8 cellular contexts compared by ENCODE assay signal in the genomic region with DNA sequence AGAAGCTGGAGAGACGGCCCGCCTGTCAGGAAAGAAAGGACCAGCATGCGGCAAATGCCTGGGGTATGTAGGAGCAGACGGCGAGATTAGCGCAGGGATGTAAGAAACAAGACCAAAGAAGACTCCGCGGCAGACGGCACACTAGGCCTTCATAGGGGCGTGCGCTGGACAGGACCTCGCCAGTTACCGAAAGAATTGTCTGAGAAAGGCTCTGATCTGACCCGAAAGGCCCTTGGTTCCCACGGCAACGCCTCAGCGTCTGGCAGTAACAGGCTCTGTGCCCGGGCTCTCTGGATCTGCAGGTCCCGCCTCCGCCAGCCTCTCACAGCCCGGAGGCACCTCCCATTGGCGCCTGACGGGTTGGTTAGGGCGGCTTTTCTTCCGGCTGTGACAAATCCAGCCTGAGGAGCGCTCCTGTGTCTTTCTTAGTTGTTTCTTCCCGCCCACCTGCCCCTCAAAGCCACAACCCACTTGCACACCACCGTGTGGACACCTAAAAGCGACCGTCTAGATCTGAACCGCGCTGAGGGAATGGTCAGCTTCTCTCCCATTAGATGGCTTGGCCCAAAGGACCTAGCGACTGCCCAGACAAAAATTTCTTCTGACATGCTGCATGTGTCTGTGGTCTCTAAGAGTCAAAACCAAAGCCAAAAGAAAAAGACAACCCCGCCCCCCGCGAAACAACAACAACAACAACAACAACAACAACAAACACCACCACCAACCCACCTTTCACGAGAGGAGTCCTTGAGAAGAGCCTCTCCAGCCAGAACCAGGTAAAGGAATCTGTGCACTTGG. TPM values are rescaled to one million over a fixed set of nuclear protein-coding genes. Genes with fewer than 3 reads are reported as not detected.
DNase-seq lines count a peak whose midpoint lies in the region; ATAC-seq and TF ChIP-seq lines count a peak whose summit lies in the region.
"Not testable (repeated sequence)": the region's sequence is repeated elsewhere in the genome, so short reads cannot be mapped to it uniquely, and the experiment has no call there.

No MANE protein-coding gene starts in this region.

- H3K27ac ChIP-seq in VCaP (peak overlapping the region; percentile 31), esophagus muscularis mucosa (replicated peaks in 1 of 4) (peak overlapping the region; percentile 68 to 79 (median 75)), left lung (peak overlapping the region in 1 of 2 donors; percentile 40)
- H3K27ac ChIP-seq in testis: not testable (repeated sequence)

- H3K4me3 ChIP-seq in esophagus muscularis mucosa: peak overlapping the region; percentile 45 to 57 (median 48)
- peak overlapping the region; percentile 11 to 26 for H3K4me3 ChIP-seq in left lung
- H3K4me3 ChIP-seq in testis: peak overlapping the region; percentile 27 to 47

- 9% methylated on average over 14 of the region's 37 CpGs for WGBS in esophagus muscularis mucosa
- WGBS in testis, 2 donors: 3 to 5% methylated on average over 28 to 37 of the region's 37 CpGs

- not testable (repeated sequence) for H3K27ac Mint-ChIP-seq in activated naive CD8-positive, alpha-beta T cell treated with anti-CD3 and anti-CD28 coated beads, Interleukin-2, amount 50 U/mL, for 24 hours

- H3K9me3 Mint-ChIP-seq in activated naive CD8-positive, alpha-beta T cell treated with anti-CD3 and anti-CD28 coated beads, Interleukin-2, amount 50 U/mL, for 24 hours: peaks cover 17% of the 10 kb centered on the region

- not testable (repeated sequence) for H3K36me3 ChIP-seq in esophagus muscularis mucosa; left lung; testis (ENCODE audit: low read depth, missing control alignments)

- H3K36me3 Mint-ChIP-seq in activated naive CD8-positive, alpha-beta T cell treated with anti-CD3 and anti-CD28 coated beads, Interleukin-2, amount 50 U/mL, for 24 hours (ENCODE audit: low read depth): not testable (repeated sequence)

- H3K4me3 Mint-ChIP-seq in activated naive CD8-positive, alpha-beta T cell treated with anti-CD3 and anti-CD28 coated beads, Interleukin-2, amount 50 U/mL, for 24 hours: peak overlapping the region; percentile 69

- peak; percentile 43 for DNase-seq in Daoy (ENCODE audit: low read depth)
- DNase-seq in NCI-H2171 (lab: John Stamatoyannopoulos, UW): peak; percentile 46
- DNase-seq in activated naive CD8-positive, alpha-beta T cell treated with anti-CD3 and anti-CD28 coated beads, Interleukin-2, amount 50 U/mL, for 24 hours: peak; percentile 41
- DNase-seq in esophagus muscularis mucosa (ENCODE audit: extremely low spot score): not testable (repeated sequence)
- DNase-seq in left lung: peak; percentile 61 to 64
- DNase-seq in putamen (ENCODE audit: low spot score): peak; percentile 61
- DNase-seq in testis: peak; percentile 63

- ATAC-seq in activated naive CD8-positive, alpha-beta T cell treated with anti-CD3 and anti-CD28 coated beads, Interleukin-2, amount 50 U/mL, for 24 hours: peak; percentile 44
- peak; percentile 81 for ATAC-seq in left lung

- not testable (repeated sequence) for TF ChIP-seq POLR2A in esophagus muscularis mucosa (IDR thresholded peaks at IDR 0.05; ENCODE audit: low read depth); testis (IDR thresholded peaks at IDR 0.05)

- H3K27me3 ChIP-seq in esophagus muscularis mucosa, left lung, testis: not testable (repeated sequence)

- not testable (repeated sequence) for TF ChIP-seq CTCF in VCaP (conservative IDR thresholded peaks at IDR 0.05); esophagus muscularis mucosa (IDR thresholded peaks at IDR 0.05); left lung (IDR thresholded peaks at IDR 0.05); testis (IDR thresholded peaks at IDR 0.05)

- not testable (repeated sequence) for H3K9me3 ChIP-seq in esophagus muscularis mucosa, testis
- H3K9me3 ChIP-seq in left lung: peaks cover 0 to 15% of the 10 kb centered on the region in 2 donors

- peaks cover 9 to 21% (median 21%) of the 10 kb centered on the region in 4 donors for H3K4me1 ChIP-seq in esophagus muscularis mucosa
- not testable (repeated sequence) for H3K4me1 ChIP-seq in left lung, testis

- TF ChIP-seq EP300 in esophagus muscularis mucosa (IDR thresholded peaks at IDR 0.05): not testable (repeated sequence)

- peaks cover 20% of the 10 kb centered on the region for H3K4me1 Mint-ChIP-seq in activated naive CD8-positive, alpha-beta T cell treated with anti-CD3 and anti-CD28 coated beads, Interleukin-2, amount 50 U/mL, for 24 hours

- intact Hi-C loops in esophagus muscularis mucosa (cut with DNase I); left lung (cut with DNase I); testis (cut with DNase I; ENCODE audit: low total_unique reads): not testable (repeated sequence)

- H3K27me3 Mint-ChIP-seq in activated naive CD8-positive, alpha-beta T cell treated with anti-CD3 and anti-CD28 coated beads, Interleukin-2, amount 50 U/mL, for 24 hours: not testable (repeated sequence)

RNA-seq across cellular contexts. Expression of gene ZNF527, which starts 58.2 kb away (rescaled TPM):
- total RNA-seq in Daoy (2014; rRNA removed; shearing (Covaris generic)): 1.8 and 3.7 TPM in 2 replicates
- 1 to 10 TPM; 4.5 to 8.8 (median 5.5) TPM for total RNA-seq in esophagus muscularis mucosa
- 1 to 10 TPM; 4.3 to 5.4 TPM for total RNA-seq in left lung
- 10 to 100 TPM; 19.4 to 22.5 TPM for total RNA-seq in testis
- 6.8 TPM for polyA plus RNA-seq in testis (ENCODE audit: insufficient read depth, low read depth, low replicate concordance)
